ENCODE assay signal across 8 cellular contexts in genomic region chr3:196868297-196868661, GRCh38. TPM values are rescaled to one million over a fixed set of nuclear protein-coding genes. Genes with fewer than 3 reads are reported as not detected.
DNase-seq lines count a peak whose midpoint lies in the region; ATAC-seq and TF ChIP-seq lines count a peak whose summit lies in the region.

No MANE protein-coding gene starts in this region.

- H3K27ac Mint-ChIP-seq in CD14-positive monocyte (peak overlapping the region; percentile 93 to 98 (median 97)), chondrocyte (ENCODE audit: unreplicated experiment) (peak overlapping the region; percentile 98)

- peaks cover 0 to 4% (median 0%) of the 10 kb centered on the region in 7 donors for H3K9me3 Mint-ChIP-seq in CD14-positive monocyte
- peaks cover 4% of the 10 kb centered on the region for H3K9me3 Mint-ChIP-seq in chondrocyte (ENCODE audit: low read depth)

- peaks cover 17% of the 10 kb centered on the region for H3K4me1 Mint-ChIP-seq in CD14-positive monocyte
- H3K4me1 Mint-ChIP-seq in chondrocyte (ENCODE audit: low read depth), result peaks cover 37% of the 10 kb centered on the region

- peak overlapping the region; percentile 97 for H3K4me3 Mint-ChIP-seq in CD14-positive monocyte
- H3K4me3 Mint-ChIP-seq in chondrocyte (ENCODE audit: unreplicated experiment), result peak overlapping the region; percentile 96

- in situ Hi-C loops in SK-MEL-5 (cut with HindIII; ENCODE audit: low pct_unique_long_range_greater_than_20kb, low sequenced_read_pairs), result no loop called here

- DNase-seq in CD14-positive monocyte (ENCODE audit: low spot score), result peak; percentile 45
- DNase-seq in SK-MEL-5 (ENCODE audit: low read depth, low spot score), result peak; percentile 21
- no peak for DNase-seq in chondrocyte (ENCODE audit: low spot score)
- peak; percentile 24 to 44 for DNase-seq in left colon
- DNase-seq in stimulated activated naive CD8-positive, alpha-beta T cell treated with anti-CD3 and anti-CD28 coated beads, Interleukin-15, Interleukin-2, amounts not matched to agents 100 U/mL and 50 U/mL, for 24 hours, result peak; percentile 35
- DNase-seq in MV-4-11 (lab: John Stamatoyannopoulos, UW), result no peak

- intact Hi-C loops in CD14-positive monocyte (cut with micrococcal nuclease), result loop anchor here (5.0 kb wide), 1 partner anchor 74 kb away; the partner anchor contains the start of gene NCBP2 (in 2 of the 2)
- intact Hi-C loops in left colon (cut with DNase I, micrococcal nuclease), result no loop called here

- H3K27me3 Mint-ChIP-seq in CD14-positive monocyte (ENCODE audit: low read depth in 3 of 3) (no peaks in the 10 kb centered on the region), chondrocyte (ENCODE audit: low read depth) (no peaks in the 10 kb centered on the region)

- H3K36me3 Mint-ChIP-seq in CD14-positive monocyte, result peaks cover 6 to 11% of the 10 kb centered on the region in 2 donors
- H3K36me3 Mint-ChIP-seq in chondrocyte (ENCODE audit: low read depth), result no peaks in the 10 kb centered on the region

- TF ChIP-seq CTCF in CD14-positive monocyte (IDR thresholded peaks at IDR 0.05), result no peak
- TF ChIP-seq CTCF in chondrocyte (IDR thresholded peaks at IDR 0.05), result peak; percentile 41

- ATAC-seq in GM18873 (IDR thresholded peaks at IDR 0.05; ENCODE audit: low FRiP score, unreplicated experiment), result peak; percentile 13
- ATAC-seq in HG03108 (IDR thresholded peaks at IDR 0.05; ENCODE audit: unreplicated experiment), result peak; percentile 13
- peak; percentile 49 for ATAC-seq in left colon
- ATAC-seq in stimulated activated naive CD8-positive, alpha-beta T cell treated with anti-CD3 and anti-CD28 coated beads, Interleukin-15, Interleukin-2, amounts not matched to agents 100 U/mL and 50 U/mL, for 24 hours, result peak; percentile 4

RNA-seq across cellular contexts. Expression of gene SENP5, which starts 0.6 kb away (rescaled TPM):
- polyA plus RNA-seq in CD14-positive monocyte, result 1 to 10 TPM; 6.7 to 8.4 TPM
- total RNA-seq in SK-MEL-5 (2014; rRNA removed; shearing (Covaris generic)), result 40.0 and 41.9 TPM in 2 replicates
- 17.2 and 18.5 TPM in 2 replicates for polyA plus RNA-seq in SK-MEL-5 (2015; cell fraction: cytosol; rRNA removed)
- 26.8 and 32.4 TPM in 2 replicates for polyA plus RNA-seq in SK-MEL-5 (2015; cell fraction: nucleus; rRNA removed)
- total RNA-seq in chondrocyte (34.8 to 37.5 TPM (median 36.2 TPM) in 3 replicates), left colon (10 to 100 TPM; 26.9 to 31.7 TPM)

Comparison
In these comparisons a context has a peak if more than half of its experiments do, and no peak if none do; other contexts are left out.
1. DNase-seq: peak in CD14-positive monocyte (single experiment), SK-MEL-5 (single experiment), left colon (2 of 2) and stimulated activated naive CD8-positive, alpha-beta T cell treated with anti-CD3 and anti-CD28 coated beads, Interleukin-15, Interleukin-2, amounts not matched to agents 100 U/mL and 50 U/mL, for 24 hours (single experiment); none in chondrocyte (single experiment) and MV-4-11 (single experiment).
2. intact Hi-C loops: an anchor here in CD14-positive monocyte (5.0 kb wide); none called in left colon.
3. Peak in every context shown above with its lines, with median percentiles within 50 percentile points of each other: ATAC-seq.